In the genomic region with DNA sequence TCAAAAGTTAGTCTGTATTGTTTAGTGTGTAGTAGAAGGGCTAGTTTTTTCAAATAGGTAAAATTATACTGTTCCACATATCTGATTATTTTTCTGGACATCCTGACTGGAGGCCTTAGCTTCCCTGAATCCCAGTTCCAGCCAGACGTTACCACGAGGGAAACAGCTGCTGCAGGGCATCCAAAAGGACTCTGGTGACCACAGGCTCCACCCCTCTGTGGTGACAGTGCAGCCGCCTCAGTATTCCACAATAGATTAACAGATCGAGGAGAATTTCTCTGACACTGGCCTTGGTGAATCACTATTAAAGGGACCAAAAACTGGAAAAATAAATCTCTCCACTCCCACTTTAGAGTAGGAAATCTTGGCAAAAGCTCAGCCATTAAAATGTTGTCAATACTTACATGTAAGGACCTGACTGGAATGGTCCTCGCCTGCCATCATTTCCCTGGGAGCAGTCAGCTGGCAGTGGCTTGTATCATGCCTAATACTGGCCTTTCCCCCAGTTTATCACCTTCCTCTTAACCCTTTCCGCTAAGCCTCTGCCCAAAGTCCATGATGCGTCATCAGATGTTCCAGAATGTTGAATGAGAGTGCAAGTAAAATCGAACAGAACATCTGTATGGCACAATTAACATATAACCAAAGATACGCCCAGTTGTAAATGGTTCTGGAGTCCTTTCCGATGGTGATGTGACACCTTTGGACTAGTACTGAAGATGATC, we compare ENCODE assay signal across 17 cellular contexts. TPM values are rescaled to one million over a fixed set of nuclear protein-coding genes. Genes with fewer than 3 reads are reported as not detected.
A peak's percentile ranks its signal among the peaks of the same experiment; 100 is the strongest.
DNase-seq lines count a peak whose midpoint lies in the region; ATAC-seq, FAIRE-seq and TF ChIP-seq lines count a peak whose summit lies in the region.
"Had no signal": no experiment of that assay in that cellular context is flagged by ENCODE, and none has a peak within 500 bp of the region (broad histone marks: within the 10 kb centered on the region; RNA-seq: fewer than 3 reads in every experiment).

No MANE protein-coding gene starts in this region.

- H4K20me1 ChIP-seq in smooth muscle cell (ENCODE audit: low read depth): no peaks in the 10 kb centered on the region

- H3K36me3 ChIP-seq in SJCRH30 (no peaks in the 10 kb centered on the region), small intestine (ENCODE audit: control insufficient read depth in 2 of 2, insufficient read depth in 2 of 2, low read length in 2 of 2) (no peaks in the 10 kb centered on the region), smooth muscle cell (ENCODE audit: low read depth) (no peaks in the 10 kb centered on the region)

- no peak overlapping the region for H2AFZ ChIP-seq in smooth muscle cell (ENCODE audit: low read depth)

- no peaks in the 10 kb centered on the region for H3F3A ChIP-seq in smooth muscle cell (ENCODE audit: low read depth)

- no peak for FAIRE-seq in small intestine (lab: Jason Lieb, UNC)

- H3K27me3 ChIP-seq in SJCRH30 (no peaks in the 10 kb centered on the region), small intestine (ENCODE audit: control insufficient read depth in 2 of 2, insufficient read depth in 2 of 2, low read length in 2 of 2) (no peaks in the 10 kb centered on the region), smooth muscle cell (ENCODE audit: low read depth) (peaks cover 7% of the 10 kb centered on the region)

- H3K9me3 ChIP-seq in SJCRH30 (replicated peaks) (no peaks in the 10 kb centered on the region), small intestine (ENCODE audit: control insufficient read depth, low read depth) (no peaks in the 10 kb centered on the region), smooth muscle cell (replicated peaks; ENCODE audit: low read depth) (no peaks in the 10 kb centered on the region)
- H3K9me3 ChIP-seq: psoas muscle had no signal

- H3K27ac ChIP-seq in SJCRH30 (peak overlapping the region; percentile 65), small intestine (ENCODE audit: low read depth in 1 of 2, low read length in 1 of 2) (no peak overlapping the region), smooth muscle cell (ENCODE audit: low read depth) (no peak overlapping the region)
- H3K27ac ChIP-seq: psoas muscle had no signal

- H3K4me1 ChIP-seq in SJCRH30 (peaks cover 17% of the 10 kb centered on the region), small intestine (ENCODE audit: control insufficient read depth in 2 of 2, insufficient read depth in 1 of 2, low read depth in 1 of 2, low read length in 1 of 2) (no peaks in the 10 kb centered on the region), smooth muscle cell (ENCODE audit: low read depth) (peaks cover 17% of the 10 kb centered on the region)
- H3K4me1 ChIP-seq: psoas muscle had no signal

- no peak for TF ChIP-seq CTCF in smooth muscle cell (IDR thresholded peaks at IDR 0.05; ENCODE audit: borderline replicate concordance, insufficient read depth, poor library complexity, severe bottlenecking)

- WGBS in small intestine, 3 donors: 23 to 57% (median 40%) methylated on average over 10 of the region's 10 CpGs
- 59% methylated on average over 10 of the region's 10 CpGs for WGBS in smooth muscle cell (ENCODE audit: low lambda C conversion rate)

- peak; percentile 5 for DNase-seq in NCI-H748 (lab: John Stamatoyannopoulos, UW; ENCODE audit: unreplicated experiment)
- DNase-seq in NCI-H748 treated with DMSO at 0.1 percent for 48 hours (lab: John Stamatoyannopoulos, UW): no peak
- peak; percentile 90 to 92 for DNase-seq in SJCRH30
- peak; percentile 54 for DNase-seq in globus pallidus (ENCODE audit: low spot score)
- peak; percentile 67 for DNase-seq in small intestine
- DNase-seq in smooth muscle cell (lab: John Stamatoyannopoulos, UW; ENCODE audit: unreplicated experiment): no peak
- no peak for DNase-seq in AML-193 (lab: John Stamatoyannopoulos, UW)
- DNase-seq: activated gamma-delta T cell; NCI-H1930; NK-92 treated with Interleukin-12 subunit alpha and Interleukin-12 subunit beta, amount 100 ng/mL, for 24 hours; psoas muscle; stimulated activated CD4-positive, alpha-beta T cell treated with anti-CD3 and anti-CD28 coated beads, Interleukin-15, amount 100 ng/mL, for 24 hours; stimulated activated naive CD8-positive, alpha-beta T cell treated with anti-CD3 and anti-CD28 coated beads, Interleukin-15, Interleukin-2, amounts not matched to agents 100 U/mL and 50 U/mL, for 24 hours had no signal

- H3K79me2 ChIP-seq in smooth muscle cell (ENCODE audit: low read depth): no peaks in the 10 kb centered on the region

- H3K4me3 ChIP-seq in SJCRH30: peak overlapping the region; percentile 13; the same call in 1 of the 2 replicates
- H3K4me3 ChIP-seq in small intestine (ENCODE audit: low read depth in 1 of 2, low read length in 2 of 2): no peak overlapping the region
- H3K4me3 ChIP-seq in smooth muscle cell: no peak overlapping the region
- H3K4me3 ChIP-seq: lung, psoas muscle had no signal

- no peak overlapping the region for H3K4me2 ChIP-seq in smooth muscle cell

- H3K9ac ChIP-seq in smooth muscle cell (ENCODE audit: low read depth): no peak overlapping the region

- no peak for ATAC-seq in HG03045 (IDR thresholded peaks at IDR 0.05; ENCODE audit: unreplicated experiment)
- ATAC-seq: psoas muscle; Right ventricle myocardium inferior; stimulated activated naive CD8-positive, alpha-beta T cell treated with anti-CD3 and anti-CD28 coated beads, Interleukin-15, Interleukin-2, amounts not matched to agents 100 U/mL and 50 U/mL, for 24 hours had no signal

RNA-seq across cellular contexts. Expression of gene ENO4, which starts 31.6 kb away (rescaled TPM):
- 0.08 TPM in 1 of 2 replicates, not detected in the other for total RNA-seq in SJCRH30 (2014; rRNA removed; shearing (Covaris generic))
- polyA plus RNA-seq in small intestine: under 1 TPM in 1 of 3 donors, not detected in 2; 0.03 TPM
- total RNA-seq in smooth muscle cell: 0.54 and 0.67 TPM in 2 replicates
- 1.1 and 1.3 TPM in 2 replicates for polyA plus RNA-seq in smooth muscle cell
- total RNA-seq: psoas muscle; Right ventricle myocardium inferior; T-helper 2 cell treated with Interferon-gamma antibody and Interleukin-4, amounts not matched to agents 100 ng/mL and 5 ng/mL, for 36 hours had no signal
- polyA plus RNA-seq: psoas muscle had no signal

Comparison
In these comparisons a context has a peak if more than half of its experiments do, and no peak if none do; other contexts are left out.
1. DNase-seq: peak in NCI-H748 (single experiment), SJCRH30 (2 of 2), globus pallidus (single experiment) and small intestine (single experiment); none in NCI-H748 treated with DMSO at 0.1 percent for 48 hours (single experiment), smooth muscle cell (single experiment) and AML-193 (0 of 2).